Comparison of ENCODE assay signal across 16 cellular contexts in the genomic region with DNA sequence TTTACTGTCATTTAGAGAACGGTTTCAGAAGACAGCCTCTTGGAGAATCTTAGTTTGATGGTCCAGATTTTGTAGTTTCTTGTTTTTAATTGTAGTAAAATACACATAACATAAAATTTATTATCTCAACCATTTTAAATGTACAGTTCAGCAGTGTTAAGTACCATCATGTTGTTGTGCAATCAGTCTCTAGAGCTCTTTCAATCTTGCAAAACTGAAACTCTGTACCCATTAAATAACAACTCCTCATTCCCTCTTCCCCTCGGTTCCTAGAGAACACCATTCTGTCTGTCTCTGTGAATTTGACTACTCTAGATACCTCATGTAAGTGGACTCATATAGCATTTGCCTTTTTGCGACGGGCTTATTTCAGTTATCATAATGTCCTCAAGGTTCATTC.
"Had no signal": no experiment of that assay in that cellular context is flagged by ENCODE, and none has a peak within 500 bp of the region (broad histone marks: within the 10 kb centered on the region; RNA-seq: fewer than 3 reads in every experiment).

No MANE protein-coding gene starts in this region.

- H3K4me3 ChIP-seq: dorsolateral prefrontal cortex, spleen, upper lobe of right lung had no signal

- H3K27ac ChIP-seq: dorsolateral prefrontal cortex, spleen, upper lobe of right lung had no signal

- FAIRE-seq: colon, keratinocyte had no signal

- DNase-seq: activated CD4-positive, alpha-beta memory T cell treated with anti-CD3 and anti-CD28 coated beads, Interleukin-2, amount 10 ng/mL, durations not matched to agents 7 days and 5 days; activated CD4-positive, alpha-beta T cell treated with anti-CD3 and anti-CD28 coated beads for 36 hours; activated CD8-positive, alpha-beta memory T cell treated with anti-CD3 and anti-CD28 coated beads, Interleukin-2, amount 10 ng/mL, durations not matched to agents 7 days and 5 days; activated naive CD4-positive, alpha-beta T cell treated with Interleukin-2 at 50 U/mL for 16 hours; anterior cingulate cortex; central memory CD4-positive, alpha-beta T cell; foreskin melanocyte; hypothalamus; nephron progenitor cell; occipital lobe; spleen; stimulated activated naive CD4-positive, alpha-beta T cell; upper lobe of right lung had no signal
